In the genomic region with DNA sequence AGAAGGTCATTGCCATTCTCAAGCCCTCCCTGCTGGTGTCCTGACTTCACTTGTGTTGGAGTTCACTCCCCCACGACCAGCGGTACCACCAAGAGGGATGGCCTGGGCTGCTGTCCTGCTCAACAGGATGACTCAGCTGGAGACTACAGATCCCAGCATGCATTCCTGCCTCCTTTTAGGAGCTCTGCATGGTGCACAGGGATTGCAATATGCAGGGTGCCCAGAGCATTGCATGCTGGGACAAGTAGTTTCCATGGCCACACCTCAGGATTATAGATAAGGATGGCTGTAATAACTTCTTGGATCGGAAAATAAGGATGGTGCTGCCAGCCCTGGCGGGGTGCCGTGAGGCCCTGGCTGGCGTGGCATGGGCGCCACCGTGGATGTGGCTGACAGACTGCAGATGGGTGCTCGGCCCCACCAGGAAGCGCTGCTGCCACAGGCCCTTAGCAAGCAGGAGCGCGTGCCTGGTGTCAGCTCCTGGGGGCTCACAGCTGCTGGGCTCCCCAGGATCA, we compare ENCODE assay signal across 11 cellular contexts.
DNase-seq lines count a peak whose midpoint lies in the region; ATAC-seq and TF ChIP-seq lines count a peak whose summit lies in the region.
"Had no signal": no experiment of that assay in that cellular context is flagged by ENCODE, and none has a peak within 500 bp of the region (broad histone marks: within the 10 kb centered on the region; RNA-seq: fewer than 3 reads in every experiment).

No MANE protein-coding gene starts in this region.

- H3K4me3 ChIP-seq in epithelial cell of esophagus (ENCODE audit: low read length): no peak overlapping the region
- H3K4me3 ChIP-seq: HAP-1, skin epidermis, upper lobe of left lung had no signal

- peak; percentile 68 for DNase-seq in Daoy (ENCODE audit: low read depth)
- DNase-seq in NCI-H226: peak; percentile 68
- peak; percentile 89 for DNase-seq in epithelial cell of esophagus (ENCODE audit: low read depth)
- DNase-seq in myocyte (ENCODE audit: low read depth): peak; percentile 54
- DNase-seq in activated gamma-delta T cell treated with Interleukin-2 at 50 U/mL for 16 hours: no peak

- TF ChIP-seq CTCF in epithelial cell of esophagus (IDR thresholded peaks at IDR 0.05; ENCODE audit: insufficient read depth, low read depth, low read length, missing control alignments): no peak

- ATAC-seq in GM18858 (IDR thresholded peaks at IDR 0.05; ENCODE audit: unreplicated experiment) (no peak), HG02970 (IDR thresholded peaks at IDR 0.05; ENCODE audit: low FRiP score, unreplicated experiment) (no peak), HG03045 (IDR thresholded peaks at IDR 0.05; ENCODE audit: unreplicated experiment) (no peak)
